1 cellular context compared by ENCODE assay signal in the genomic region with DNA sequence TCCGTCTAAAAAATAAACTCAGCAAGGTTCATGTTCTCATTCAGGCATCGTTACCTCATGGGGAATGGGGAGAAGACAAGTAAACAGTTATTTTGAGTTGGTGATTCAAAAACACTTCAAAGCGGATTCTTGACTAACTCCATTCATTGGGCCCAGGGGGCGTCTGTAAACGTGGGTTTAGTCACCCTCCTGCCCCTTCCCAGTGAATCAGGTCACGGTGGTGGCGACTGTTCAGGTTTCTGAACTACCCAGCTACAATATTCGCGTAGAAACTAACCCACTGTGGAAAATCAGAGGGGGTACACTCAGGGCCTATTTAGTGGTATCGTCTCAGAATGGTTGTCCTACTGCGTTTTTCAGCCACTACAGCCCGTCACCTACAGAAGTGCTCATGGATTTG.
TF ChIP-seq lines count a peak whose summit lies in the region.

No MANE protein-coding gene starts in this region.

TF ChIP-seq in GM23338, 12 proteins besides CTCF, POLR2A, EP300 and RAD21 (continued from another document):
- TF ChIP-seq, protein P1, sequence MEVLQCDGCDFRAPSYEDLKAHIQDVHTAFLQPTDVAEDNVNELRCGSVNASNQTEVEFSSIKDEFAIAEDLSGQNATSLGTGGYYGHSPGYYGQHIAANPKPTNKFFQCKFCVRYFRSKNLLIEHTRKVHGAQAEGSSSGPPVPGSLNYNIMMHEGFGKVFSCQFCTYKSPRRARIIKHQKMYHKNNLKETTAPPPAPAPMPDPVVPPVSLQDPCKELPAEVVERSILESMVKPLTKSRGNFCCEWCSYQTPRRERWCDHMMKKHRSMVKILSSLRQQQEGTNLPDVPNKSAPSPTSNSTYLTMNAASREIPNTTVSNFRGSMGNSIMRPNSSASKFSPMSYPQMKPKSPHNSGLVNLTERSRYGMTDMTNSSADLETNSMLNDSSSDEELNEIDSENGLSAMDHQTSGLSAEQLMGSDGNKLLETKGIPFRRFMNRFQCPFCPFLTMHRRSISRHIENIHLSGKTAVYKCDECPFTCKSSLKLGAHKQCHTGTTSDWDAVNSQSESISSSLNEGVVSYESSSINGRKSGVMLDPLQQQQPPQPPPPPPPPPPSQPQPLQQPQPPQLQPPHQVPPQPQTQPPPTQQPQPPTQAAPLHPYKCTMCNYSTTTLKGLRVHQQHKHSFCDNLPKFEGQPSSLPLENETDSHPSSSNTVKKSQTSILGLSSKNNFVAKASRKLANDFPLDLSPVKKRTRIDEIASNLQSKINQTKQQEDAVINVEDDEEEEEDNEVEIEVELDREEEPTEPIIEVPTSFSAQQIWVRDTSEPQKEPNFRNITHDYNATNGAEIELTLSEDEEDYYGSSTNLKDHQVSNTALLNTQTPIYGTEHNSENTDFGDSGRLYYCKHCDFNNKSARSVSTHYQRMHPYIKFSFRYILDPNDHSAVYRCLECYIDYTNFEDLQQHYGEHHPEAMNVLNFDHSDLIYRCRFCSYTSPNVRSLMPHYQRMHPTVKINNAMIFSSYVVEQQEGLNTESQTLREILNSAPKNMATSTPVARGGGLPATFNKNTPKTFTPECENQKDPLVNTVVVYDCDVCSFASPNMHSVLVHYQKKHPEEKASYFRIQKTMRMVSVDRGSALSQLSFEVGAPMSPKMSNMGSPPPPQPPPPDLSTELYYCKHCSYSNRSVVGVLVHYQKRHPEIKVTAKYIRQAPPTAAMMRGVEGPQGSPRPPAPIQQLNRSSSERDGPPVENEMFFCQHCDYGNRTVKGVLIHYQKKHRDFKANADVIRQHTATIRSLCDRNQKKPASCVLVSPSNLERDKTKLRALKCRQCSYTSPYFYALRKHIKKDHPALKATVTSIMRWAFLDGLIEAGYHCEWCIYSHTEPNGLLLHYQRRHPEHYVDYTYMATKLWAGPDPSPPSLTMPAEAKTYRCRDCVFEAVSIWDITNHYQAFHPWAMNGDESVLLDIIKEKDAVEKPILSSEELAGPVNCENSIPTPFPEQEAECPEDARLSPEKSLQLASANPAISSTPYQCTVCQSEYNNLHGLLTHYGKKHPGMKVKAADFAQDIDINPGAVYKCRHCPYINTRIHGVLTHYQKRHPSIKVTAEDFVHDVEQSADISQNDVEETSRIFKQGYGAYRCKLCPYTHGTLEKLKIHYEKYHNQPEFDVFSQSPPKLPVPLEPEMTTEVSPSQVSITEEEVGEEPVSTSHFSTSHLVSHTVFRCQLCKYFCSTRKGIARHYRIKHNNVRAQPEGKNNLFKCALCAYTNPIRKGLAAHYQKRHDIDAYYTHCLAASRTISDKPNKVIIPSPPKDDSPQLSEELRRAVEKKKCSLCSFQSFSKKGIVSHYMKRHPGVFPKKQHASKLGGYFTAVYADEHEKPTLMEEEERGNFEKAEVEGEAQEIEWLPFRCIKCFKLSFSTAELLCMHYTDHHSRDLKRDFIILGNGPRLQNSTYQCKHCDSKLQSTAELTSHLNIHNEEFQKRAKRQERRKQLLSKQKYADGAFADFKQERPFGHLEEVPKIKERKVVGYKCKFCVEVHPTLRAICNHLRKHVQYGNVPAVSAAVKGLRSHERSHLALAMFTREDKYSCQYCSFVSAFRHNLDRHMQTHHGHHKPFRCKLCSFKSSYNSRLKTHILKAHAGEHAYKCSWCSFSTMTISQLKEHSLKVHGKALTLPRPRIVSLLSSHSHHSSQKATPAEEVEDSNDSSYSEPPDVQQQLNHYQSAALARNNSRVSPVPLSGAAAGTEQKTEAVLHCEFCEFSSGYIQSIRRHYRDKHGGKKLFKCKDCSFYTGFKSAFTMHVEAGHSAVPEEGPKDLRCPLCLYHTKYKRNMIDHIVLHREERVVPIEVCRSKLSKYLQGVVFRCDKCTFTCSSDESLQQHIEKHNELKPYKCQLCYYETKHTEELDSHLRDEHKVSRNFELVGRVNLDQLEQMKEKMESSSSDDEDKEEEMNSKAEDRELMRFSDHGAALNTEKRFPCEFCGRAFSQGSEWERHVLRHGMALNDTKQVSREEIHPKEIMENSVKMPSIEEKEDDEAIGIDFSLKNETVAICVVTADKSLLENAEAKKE (CRISPR knock-in tag; IDR thresholded peaks at IDR 0.05), result no peak
- TF ChIP-seq REST (IDR thresholded peaks at IDR 0.05; ENCODE audit: unreplicated experiment) (no peak), ZNF114 (CRISPR knock-in tag; IDR thresholded peaks at IDR 0.05) (no peak), EZH2 (IDR thresholded peaks at IDR 0.05; ENCODE audit: low read depth, unreplicated experiment) (no peak), CREB1 (CRISPR knock-in tag; IDR thresholded peaks at IDR 0.05; ENCODE audit: low read depth) (no peak), NANOG (IDR thresholded peaks at IDR 0.05; ENCODE audit: borderline replicate concordance) (no peak), POLR2AphosphoS5 (IDR thresholded peaks at IDR 0.05; ENCODE audit: low read depth) (no peak), ZNF331 (CRISPR knock-in tag; IDR thresholded peaks at IDR 0.05; ENCODE audit: low read depth) (no peak)
